3 cellular contexts compared by ENCODE assay signal in the genomic region with DNA sequence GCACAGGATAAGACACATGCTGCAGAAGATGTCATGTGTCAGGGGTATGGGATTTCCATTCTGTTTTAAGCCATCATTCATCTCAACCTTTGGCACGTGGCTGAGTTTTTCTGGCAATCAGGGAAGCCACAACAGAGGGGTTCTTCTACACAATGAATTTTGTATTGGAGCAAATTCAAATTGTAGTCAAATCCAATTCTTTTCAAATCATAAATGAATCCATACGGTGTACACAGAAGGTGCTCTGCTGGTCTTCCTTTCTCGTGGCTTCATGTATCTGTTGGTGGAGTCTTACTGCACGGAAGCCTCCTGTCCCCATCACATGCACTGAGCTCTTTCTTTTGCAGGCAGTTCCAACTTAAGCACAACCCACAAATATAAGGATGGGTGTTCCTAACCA.
"Had no signal": no experiment of that assay in that cellular context is flagged by ENCODE, and none has a peak within 500 bp of the region (broad histone marks: within the 10 kb centered on the region; RNA-seq: fewer than 3 reads in every experiment).

No MANE protein-coding gene starts in this region.

- H3K4me3 ChIP-seq: GM12878 had no signal

- ATAC-seq: GM12878 had no signal

- DNase-seq: GDM1, GF-D8 had no signal
